ENCODE assay signal across 35 cellular contexts in the genomic region with DNA sequence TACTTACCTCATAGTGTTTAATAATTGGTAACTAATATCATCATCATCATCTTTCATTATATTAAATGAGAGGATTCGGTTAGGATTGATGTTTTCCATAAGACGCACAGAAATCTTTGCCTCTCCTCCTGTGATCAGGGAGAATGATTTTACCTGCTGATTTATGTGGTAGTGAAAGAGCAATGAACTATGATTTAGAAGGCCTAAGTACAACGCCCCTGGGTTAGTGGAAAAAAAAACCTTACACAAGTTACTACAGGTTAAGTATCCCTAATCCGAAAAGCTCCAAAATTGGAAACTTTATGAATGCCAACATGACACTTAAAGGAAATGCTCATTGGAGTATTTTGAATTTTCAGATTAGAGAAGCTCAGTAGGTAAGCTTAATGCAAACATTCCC.
"Had no signal": no experiment of that assay in that cellular context is flagged by ENCODE, and none has a peak within 500 bp of the region (broad histone marks: within the 10 kb centered on the region; RNA-seq: fewer than 3 reads in every experiment).

No MANE protein-coding gene starts in this region.

- H3K9me3 ChIP-seq: MG63 had no signal

- H3K36me3 ChIP-seq: MG63 had no signal

- H3K4me3 ChIP-seq: MG63 had no signal

- H3K9ac ChIP-seq: KMS-11 had no signal

- H3K27me3 ChIP-seq: MG63 had no signal

- DNase-seq: Karpas-422, Kasumi-1, MG63, MM.1S, MV-4-11, NCI-H1048, NCI-H1092, NCI-H1092 treated with DMSO at 0.1 percent for 48 hours, NCI-H1105, NCI-H1105 treated with DMSO at 0.1 percent for 48 hours, NCI-H1417, NCI-H1417 treated with DMSO at 0.1 percent for 48 hours, NCI-H1436, NCI-H1436 treated with DMSO at 0.1 percent for 48 hours, NCI-H146, NCI-H1694, NCI-H1694 treated with DMSO at 0.1 percent for 48 hours, NCI-H187, NCI-H187 treated with DMSO at 0.1 percent for 48 hours, NCI-H1930, NCI-H2029, NCI-H2029 treated with DMSO at 0.1 percent for 48 hours, NCI-H2081, NCI-H2081 treated with DMSO at 0.1 percent for 48 hours, NCI-H2107, NCI-H2171, NCI-H2171 treated with DMSO at 0.1 percent for 48 hours, NCI-H2227 treated with DMSO at 0.1 percent for 48 hours, NCI-H226, NCI-H345, NCI-H446, NCI-H446 treated with DMSO at 0.1 percent for 48 hours, NCI-H510A, NCI-H510A treated with DMSO at 0.1 percent for 48 hours had no signal

- H3K27ac ChIP-seq: KMS-11 had no signal
